21 cellular contexts compared by ENCODE assay signal in genomic region chr2:66512626-66513025, GRCh38.
DNase-seq lines count a peak whose midpoint lies in the region; ATAC-seq and TF ChIP-seq lines count a peak whose summit lies in the region.
"Had no signal": no experiment of that assay in that cellular context is flagged by ENCODE, and none has a peak within 500 bp of the region (broad histone marks: within the 10 kb centered on the region; RNA-seq: fewer than 3 reads in every experiment).

No MANE protein-coding gene starts in this region.

- no peak overlapping the region for H3K56ac ChIP-seq in IMR-90 (ENCODE audit: extremely low read depth, insufficient read depth, low read length)

- POLR2A ChIA-PET in IMR-90 (lab: Charles Lee; ENCODE audit: unreplicated experiment) = no interaction called here

- no peak overlapping the region for H3K27ac Mint-ChIP-seq in type B pancreatic cell
- H3K27ac Mint-ChIP-seq: CD14-positive monocyte; CD4-positive, alpha-beta memory T cell; IgD-negative memory B cell had no signal

- H4K8ac ChIP-seq in IMR-90 (ENCODE audit: low read depth in 2 of 2, low read length in 2 of 2) = no peak overlapping the region

- peaks cover 16% of the 10 kb centered on the region for H3K9me1 ChIP-seq in IMR-90 (ENCODE audit: insufficient read depth, low read length)

- H2AK5ac ChIP-seq in IMR-90 (ENCODE audit: low read depth, low read length) = no peak overlapping the region

- CTCF ChIA-PET in IMR-90 (lab: Yijun Ruan, JAX) = no interaction called here

- H3K36me3 ChIP-seq in BLaER1 = no peaks in the 10 kb centered on the region
- peaks cover 26% of the 10 kb centered on the region for H3K36me3 ChIP-seq in IMR-90 (ENCODE audit: control insufficient read depth, insufficient read depth, low read length)
- H3K36me3 ChIP-seq: BE2C had no signal

- H3K4me1 Mint-ChIP-seq in type B pancreatic cell (ENCODE audit: unreplicated experiment) = peaks cover 64% of the 10 kb centered on the region
- H3K4me1 Mint-ChIP-seq: CD4-positive, alpha-beta memory T cell; IgD-negative memory B cell had no signal

- H2BK5ac ChIP-seq in IMR-90 (ENCODE audit: low read depth, low read length, poor library complexity, severe bottlenecking) = peak overlapping the region; percentile 18

- peak; percentile 16; the same call in 1 of the 2 replicates for ATAC-seq in IMR-90 (ENCODE audit: low read depth)
- no peak for ATAC-seq in HG02623 (IDR thresholded peaks at IDR 0.05; ENCODE audit: unreplicated experiment)
- ATAC-seq: GM12878 had no signal

- H3K4me3 Mint-ChIP-seq in type B pancreatic cell = peak overlapping the region; percentile 52
- H3K4me3 Mint-ChIP-seq: CD14-positive monocyte; CD4-positive, alpha-beta memory T cell; IgD-negative memory B cell had no signal

- dilution Hi-C loops in IMR-90 (cut with HindIII; ENCODE audit: low sequenced_read_pairs, unreplicated experiment) = no loop called here

- H2AK9ac ChIP-seq in IMR-90 (replicated peaks; ENCODE audit: low read depth, low read length, poor library complexity) = no peak overlapping the region

- in situ Hi-C loops in IMR-90 (cut with MboI; ENCODE audit: low sequenced_read_pairs) = no loop called here

- H3K9ac ChIP-seq in BLaER1 = no peak overlapping the region
- H3K9ac ChIP-seq in IMR-90 (ENCODE audit: low read depth, low read length) = no peak overlapping the region
- H3K9ac ChIP-seq: GM23248 had no signal

- H2AFZ ChIP-seq in IMR-90 (replicated peaks; ENCODE audit: low read length, poor library complexity) = no peak overlapping the region
- H2AFZ ChIP-seq: GM23248 had no signal

- no peak overlapping the region for H3K18ac ChIP-seq in IMR-90 (ENCODE audit: low read depth, low read length)

- peaks cover 8% of the 10 kb centered on the region for H3K4me1 ChIP-seq in BLaER1
- H3K4me1 ChIP-seq in IMR-90 (ENCODE audit: control insufficient read depth, insufficient read depth, low read length) = peaks cover 21% of the 10 kb centered on the region

- H3K4me2 ChIP-seq in BLaER1 (peak overlapping the region; percentile 37; the same call in 1 of the 2 replicates), IMR-90 (ENCODE audit: low read depth, low read length) (no peak overlapping the region)

- H3K27me3 Mint-ChIP-seq in type B pancreatic cell = no peaks in the 10 kb centered on the region
- H3K27me3 Mint-ChIP-seq: CD4-positive, alpha-beta memory T cell had no signal

- H4K20me1 ChIP-seq in BLaER1 (no peaks in the 10 kb centered on the region), IMR-90 (ENCODE audit: insufficient read depth, low read length) (peaks cover 81% of the 10 kb centered on the region)

- no peak overlapping the region for H2BK20ac ChIP-seq in IMR-90 (ENCODE audit: low read depth, low read length)

- no peak overlapping the region for H2BK15ac ChIP-seq in IMR-90 (ENCODE audit: low read depth, low read length)

- H3K4me3 ChIP-seq in BLaER1 = no peak overlapping the region
- no peak overlapping the region for H3K4me3 ChIP-seq in IMR-90 (ENCODE audit: insufficient read depth, low read depth, low read length)
- H3K4me3 ChIP-seq: GM12878, GM23248 had no signal

- TF ChIP-seq CTCF in IMR-90 (conservative IDR thresholded peaks at IDR 0.05; ENCODE audit: low read depth, low read length) = no peak
- TF ChIP-seq CTCF in type B pancreatic cell (conservative IDR thresholded peaks at IDR 0.05) = no peak
- no peak for TF ChIP-seq CTCF in GM20000 (IDR thresholded peaks at IDR 0.05; ENCODE audit: extremely low read depth, missing control alignments)

- H4K91ac ChIP-seq in IMR-90 (ENCODE audit: insufficient read depth, low read depth, low read length) = no peak overlapping the region

- DNase-seq in IMR-90 (peak; percentile 44), fibroblast of gingiva (ENCODE audit: low read depth) (peak; percentile 32), type B pancreatic cell (ENCODE audit: extremely low spot score, unreplicated experiment) (no peak), NCI-H2081 (lab: John Stamatoyannopoulos, UW) (no peak), GM20000 (ENCODE audit: low spot score) (no peak)
- DNase-seq: BE2C; Calu3; CD4-positive, alpha-beta memory T cell; DMS 273 treated with DMSO at 0.1 percent for 48 hours; DMS53; DND-41; EL; GM23248; HCEC 1CT; Karpas-422; KBM-7 had no signal

- TF ChIP-seq RAD21 in IMR-90 (IDR thresholded peaks at IDR 0.05; ENCODE audit: low read length) = no peak

- H3K9me3 Mint-ChIP-seq in type B pancreatic cell = no peaks in the 10 kb centered on the region
- H3K9me3 Mint-ChIP-seq: CD14-positive monocyte, IgD-negative memory B cell had no signal

- no peak overlapping the region for H3K27ac ChIP-seq in BLaER1
- H3K27ac ChIP-seq in IMR-90 (ENCODE audit: insufficient read depth, low read length) = no peak overlapping the region
- H3K27ac ChIP-seq: GM23248 had no signal

- peaks cover 46% of the 10 kb centered on the region for H3K36me3 Mint-ChIP-seq in type B pancreatic cell
- H3K36me3 Mint-ChIP-seq: CD14-positive monocyte; CD4-positive, alpha-beta memory T cell; IgD-negative memory B cell had no signal

- intact Hi-C loops in IMR-90 (cut with micrococcal nuclease) = no loop called here

- H3K9me3 ChIP-seq in BLaER1 (no peaks in the 10 kb centered on the region), IMR-90 (ENCODE audit: control insufficient read depth, insufficient read depth, low read length) (no peaks in the 10 kb centered on the region)
- H3K9me3 ChIP-seq: BE2C had no signal

- H3K4ac ChIP-seq in IMR-90 (ENCODE audit: low read depth, low read length) = no peak overlapping the region

- H3K79me1 ChIP-seq in IMR-90 (ENCODE audit: low read depth in 1 of 2, low read length in 2 of 2) = peaks cover 25 to 69% of the 10 kb centered on the region in 2 experiments

- H2BK120ac ChIP-seq in IMR-90 (ENCODE audit: low read depth, low read length) = no peak overlapping the region

- BruUV-seq in IMR-90 (replicated peaks; lab: Mats Ljungman, UMichigan) = no TSS peak

- H3K23ac ChIP-seq in IMR-90 (ENCODE audit: low read depth, low read length) = 0 out of 2 replicates have a peak overlapping the region, but pooled peaks have one; percentile 11

- no peak overlapping the region for H4K5ac ChIP-seq in IMR-90 (ENCODE audit: low read depth, low read length)

- no peak for TF ChIP-seq POLR2A in IMR-90 (IDR thresholded peaks at IDR 0.05; ENCODE audit: low read depth, low read length)

- H3K27me3 ChIP-seq in BLaER1 (no peaks in the 10 kb centered on the region), IMR-90 (ENCODE audit: control insufficient read depth, insufficient read depth, low read length) (no peaks in the 10 kb centered on the region)
- H3K27me3 ChIP-seq: BE2C had no signal

- H3K14ac ChIP-seq in IMR-90 (replicated peaks; ENCODE audit: low read depth, low read length) = no peak overlapping the region

TF ChIP-seq in IMR-90, 13 proteins besides CTCF, POLR2A, EP300 and RAD21:
- TF ChIP-seq ELK1 (IDR thresholded peaks at IDR 0.05; ENCODE audit: borderline replicate concordance, low read depth, low read length) (no peak), CEBPB (IDR thresholded peaks at IDR 0.05; ENCODE audit: low read depth, low read length) (peak; percentile 36; the same call in 1 of the 2 replicates)
TF ChIP-seq in IMR-90: peak in this region for 1.

Comparison
In these comparisons a context has a peak if more than half of its experiments do, and no peak if none do; other contexts are left out.
1. DNase-seq: peak in IMR-90 (single experiment) and fibroblast of gingiva (single experiment); none in type B pancreatic cell (single experiment), NCI-H2081 (0 of 2) and GM20000 (single experiment).